Comparison of ENCODE assay signal across 8 cellular contexts in the genomic region with DNA sequence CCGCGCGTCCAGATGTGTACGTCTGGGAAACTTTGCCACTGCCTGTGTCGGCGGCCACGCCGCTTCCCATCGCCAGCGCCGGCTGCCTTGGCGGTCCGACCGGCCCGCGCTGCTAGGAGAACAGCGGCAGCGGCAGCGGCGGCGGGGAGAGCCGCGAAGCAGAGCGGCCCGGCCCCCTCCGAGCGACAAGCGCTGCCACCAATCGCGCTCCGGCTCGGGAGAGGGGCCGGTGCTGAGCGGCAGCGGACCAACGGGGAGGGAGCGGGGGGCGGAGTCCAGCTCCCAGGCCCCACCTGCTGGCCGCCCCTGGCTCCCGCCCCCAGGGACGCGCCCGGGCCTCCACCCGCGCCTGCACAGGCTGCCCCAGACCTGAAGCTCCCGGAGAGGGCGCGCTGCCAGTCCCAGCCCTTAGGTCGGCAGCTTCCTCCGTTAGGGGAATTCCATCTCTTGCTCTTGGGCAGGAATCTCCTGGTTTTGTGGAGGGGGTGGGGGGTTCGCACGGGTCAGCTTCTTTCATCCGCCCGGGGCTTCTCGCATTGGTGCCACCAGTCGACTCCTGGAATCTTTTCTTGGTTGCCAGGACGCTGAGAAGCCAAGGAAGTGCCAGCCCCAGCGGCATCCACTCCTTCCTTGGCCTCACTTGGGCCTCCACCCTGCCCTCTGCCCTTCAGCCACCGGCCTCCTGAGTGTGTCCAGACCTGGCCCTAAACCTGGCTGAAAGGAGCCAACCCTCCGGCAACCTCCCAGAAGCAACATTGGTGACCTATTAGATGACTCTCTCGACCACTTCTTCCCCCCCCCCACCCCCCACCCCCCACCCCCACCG. TPM values are rescaled to one million over a fixed set of nuclear protein-coding genes. Genes with fewer than 3 reads are reported as not detected.
DNase-seq lines count a peak whose midpoint lies in the region; ATAC-seq and TF ChIP-seq lines count a peak whose summit lies in the region.

A gene (minus strand): TSS at position 125 of the 826 bp plus-strand sequence.

- H3K27me3 ChIP-seq in CD8-positive, alpha-beta memory T cell (ENCODE audit: insufficient read depth, low read length, poor library complexity, severe bottlenecking): peaks cover 9% of the 10 kb centered on the region
- peaks cover 45% of the 10 kb centered on the region for H3K27me3 ChIP-seq in endodermal cell (ENCODE audit: control insufficient read depth, insufficient read depth, low read length, poor library complexity, severe bottlenecking)

- peak; percentile 99 for ATAC-seq in GM19455 (IDR thresholded peaks at IDR 0.05; ENCODE audit: unreplicated experiment)
- ATAC-seq in HG03571 (IDR thresholded peaks at IDR 0.05; ENCODE audit: unreplicated experiment): peak; percentile 96
- ATAC-seq in activated CD8-positive, alpha-beta memory T cell treated with anti-CD3 and anti-CD28 coated beads, Interleukin-2, amount 10 ng/mL, durations not matched to agents 7 days and 5 days: peak; percentile 100

- peak in 4 of 5 donors; percentile 13 to 41 (median 26) for DNase-seq in CD8-positive, alpha-beta memory T cell
- DNase-seq in NCI-H774 (lab: John Stamatoyannopoulos, UW) (peak; percentile 95), endodermal cell (peak; percentile 96), mesenteric fat pad (ENCODE audit: low spot score) (peak; percentile 96)
- peak; percentile 85 for DNase-seq in activated CD8-positive, alpha-beta memory T cell treated with anti-CD3 and anti-CD28 coated beads, Interleukin-2, amount 10 ng/mL, durations not matched to agents 7 days and 5 days
- DNase-seq in stimulated activated CD8-positive, alpha-beta memory T cell treated with anti-CD3 and anti-CD28 coated beads, Interleukin-12 subunit alpha, Interleukin-12 subunit beta, amount 100 ng/mL, for 4 hours (ENCODE audit: low read depth): peak; percentile 33

- H3K27ac ChIP-seq in CD8-positive, alpha-beta memory T cell (ENCODE audit: low read depth, low read length): no peak within 1 kb of the TSS
- no peak within 1 kb of the TSS for H3K27ac ChIP-seq in endodermal cell (ENCODE audit: low read depth, low read length)

- H3K9me3 ChIP-seq in CD8-positive, alpha-beta memory T cell (ENCODE audit: low read length): no peaks in the 10 kb centered on the region
- H3K9me3 ChIP-seq in endodermal cell (ENCODE audit: control insufficient read depth, low read length): no peaks in the 10 kb centered on the region

- H3K27ac Mint-ChIP-seq in CD8-positive, alpha-beta memory T cell: peak within 1 kb of the TSS in 1 of 8 donors; percentile 19
- no peak within 1 kb of the TSS for H3K27ac Mint-ChIP-seq in activated CD8-positive, alpha-beta memory T cell treated with anti-CD3 and anti-CD28 coated beads, Interleukin-2, amount 10 ng/mL, durations not matched to agents 7 days and 5 days
- H3K27ac Mint-ChIP-seq in endodermal cell: no peak within 1 kb of the TSS

- peak within 1 kb of the TSS in 6 of 7 donors; percentile 24 to 68 (median 46) for H3K4me3 Mint-ChIP-seq in CD8-positive, alpha-beta memory T cell
- H3K4me3 Mint-ChIP-seq in activated CD8-positive, alpha-beta memory T cell treated with anti-CD3 and anti-CD28 coated beads, Interleukin-2, amount 10 ng/mL, durations not matched to agents 7 days and 5 days: peak within 1 kb of the TSS; percentile 63
- H3K4me3 Mint-ChIP-seq in endodermal cell: peak within 1 kb of the TSS; percentile 70

- POLR2A ChIA-PET in CD8-positive, alpha-beta memory T cell (lab: Charles Lee): no interaction called here

- no peaks in the 10 kb centered on the region for H3K36me3 Mint-ChIP-seq in CD8-positive, alpha-beta memory T cell
- no peaks in the 10 kb centered on the region for H3K36me3 Mint-ChIP-seq in activated CD8-positive, alpha-beta memory T cell treated with anti-CD3 and anti-CD28 coated beads, Interleukin-2, amount 10 ng/mL, durations not matched to agents 7 days and 5 days
- H3K36me3 Mint-ChIP-seq in endodermal cell (ENCODE audit: low read depth): no peaks in the 10 kb centered on the region

- no peaks in the 10 kb centered on the region for H3K36me3 ChIP-seq in CD8-positive, alpha-beta memory T cell (ENCODE audit: insufficient read depth, low read length)
- H3K36me3 ChIP-seq in endodermal cell (ENCODE audit: control insufficient read depth, insufficient read depth, low read length): no peaks in the 10 kb centered on the region

- peaks cover 20 to 55% of the 10 kb centered on the region in 2 donors for H3K27me3 Mint-ChIP-seq in CD8-positive, alpha-beta memory T cell
- peaks cover 70% of the 10 kb centered on the region for H3K27me3 Mint-ChIP-seq in activated CD8-positive, alpha-beta memory T cell treated with anti-CD3 and anti-CD28 coated beads, Interleukin-2, amount 10 ng/mL, durations not matched to agents 7 days and 5 days
- H3K27me3 Mint-ChIP-seq in endodermal cell (ENCODE audit: insufficient read depth): peaks cover 58% of the 10 kb centered on the region

- H3K4me3 ChIP-seq in CD8-positive, alpha-beta memory T cell (ENCODE audit: low read length): no peak within 1 kb of the TSS
- H3K4me3 ChIP-seq in endodermal cell (ENCODE audit: low read length): peak within 1 kb of the TSS; percentile 83

- no peaks in the 10 kb centered on the region for H3K9me3 Mint-ChIP-seq in CD8-positive, alpha-beta memory T cell
- no peaks in the 10 kb centered on the region for H3K9me3 Mint-ChIP-seq in activated CD8-positive, alpha-beta memory T cell treated with anti-CD3 and anti-CD28 coated beads, Interleukin-2, amount 10 ng/mL, durations not matched to agents 7 days and 5 days (ENCODE audit: low read depth)
- no peaks in the 10 kb centered on the region for H3K9me3 Mint-ChIP-seq in endodermal cell

- peak; percentile 72 for TF ChIP-seq CTCF in endodermal cell (conservative IDR thresholded peaks at IDR 0.05)

- H3K4me1 ChIP-seq in CD8-positive, alpha-beta memory T cell (ENCODE audit: insufficient read depth, low read length): no peaks in the 10 kb centered on the region
- peaks cover 24% of the 10 kb centered on the region for H3K4me1 ChIP-seq in endodermal cell (ENCODE audit: control insufficient read depth, insufficient read depth, low read length)

- WGBS in endodermal cell (ENCODE audit: insufficient coverage in 1 of 2, insufficient read length in 1 of 2), 2 experiments: 2% methylated on average over 25 to 59 of the region's 62 CpGs

- peak within 1 kb of the TSS; percentile 21 for H3K9ac ChIP-seq in endodermal cell (ENCODE audit: extremely low read depth, low read length, poor library complexity, severe bottlenecking)

- CTCF ChIA-PET in CD8-positive, alpha-beta memory T cell (lab: Charles Lee): no interaction called here
- CTCF ChIA-PET in activated CD8-positive, alpha-beta memory T cell treated with anti-CD3 and anti-CD28 coated beads, Interleukin-2, amount 10 ng/mL, durations not matched to agents 7 days and 5 days (lab: Charles Lee): no interaction called here

- peaks cover 0 to 18% (median 7%) of the 10 kb centered on the region in 3 donors for H3K4me1 Mint-ChIP-seq in CD8-positive, alpha-beta memory T cell
- H3K4me1 Mint-ChIP-seq in activated CD8-positive, alpha-beta memory T cell treated with anti-CD3 and anti-CD28 coated beads, Interleukin-2, amount 10 ng/mL, durations not matched to agents 7 days and 5 days: peaks cover 3% of the 10 kb centered on the region
- H3K4me1 Mint-ChIP-seq in endodermal cell: peaks cover 31% of the 10 kb centered on the region

RNA-seq across cellular contexts. Expression of the gene that starts here (rescaled TPM):
- 1 to 10 TPM; 1.3 TPM for total RNA-seq in CD8-positive, alpha-beta memory T cell
- not detected for polyA plus RNA-seq in CD8-positive, alpha-beta memory T cell
- under 1 TPM; 0.32 to 0.70 TPM for total RNA-seq in activated CD8-positive, alpha-beta memory T cell treated with anti-CD3 and anti-CD28 coated beads, Interleukin-2, amount 10 ng/mL, durations not matched to agents 7 days and 5 days
- total RNA-seq in endodermal cell (1 to 10 TPM; 5.1 to 9.9 TPM), mesenteric fat pad (12.6 TPM)
- 5.9 TPM for polyA plus RNA-seq in endodermal cell (2013, experiment 1 of 2)
- polyA plus RNA-seq in endodermal cell (2013, experiment 2 of 2): 6.6 TPM

Comparison
In these comparisons a context has a peak if more than half of its experiments do, and no peak if none do; other contexts are left out.
1. Peak in DNase-seq and ATAC-seq in activated CD8-positive, alpha-beta memory T cell treated with anti-CD3 and anti-CD28 coated beads, Interleukin-2, amount 10 ng/mL, durations not matched to agents 7 days and 5 days; RNA of the gene not detected or under 1 TPM.
2. DNase-seq: peak in every context shown above with its lines; median percentile 96 in endodermal cell; 96 in mesenteric fat pad; 95 in NCI-H774; 85 in activated CD8-positive, alpha-beta memory T cell treated with anti-CD3 and anti-CD28 coated beads, Interleukin-2, amount 10 ng/mL, durations not matched to agents 7 days and 5 days; 33 in stimulated activated CD8-positive, alpha-beta memory T cell treated with anti-CD3 and anti-CD28 coated beads, Interleukin-12 subunit alpha, Interleukin-12 subunit beta, amount 100 ng/mL, for 4 hours; 26 in CD8-positive, alpha-beta memory T cell.